ENCODE assay signal across 10 cellular contexts in the genomic region with DNA sequence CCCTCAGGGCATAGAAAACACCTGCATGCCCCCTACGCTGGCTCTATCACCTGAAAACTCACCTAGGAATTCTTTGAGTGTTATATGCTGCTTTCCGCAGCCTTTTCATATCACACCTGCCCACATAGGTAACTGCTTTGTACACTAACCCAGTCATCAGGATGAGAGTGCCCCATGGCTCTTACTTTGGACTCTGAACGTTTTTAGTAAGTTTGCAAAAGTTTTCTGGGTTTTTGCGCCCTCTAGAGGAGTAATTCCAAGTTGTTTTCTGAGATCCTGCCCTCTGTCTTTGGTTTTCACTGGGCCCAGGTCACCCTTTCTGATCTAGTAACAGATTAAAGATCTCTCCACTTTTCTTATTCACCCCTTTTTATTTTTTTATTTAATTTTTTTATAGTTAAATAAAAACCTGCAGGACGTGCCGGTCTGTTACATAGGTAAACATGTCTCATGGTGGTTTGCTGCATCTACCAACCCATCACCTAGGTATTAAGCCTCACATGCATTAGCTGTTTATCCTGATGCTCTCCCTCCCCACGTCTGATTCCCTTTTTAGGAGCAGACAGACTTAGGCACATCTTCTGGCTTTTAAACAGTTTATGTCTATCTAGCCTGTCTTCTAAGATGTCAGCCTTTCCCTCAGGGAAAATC.
DNase-seq lines count a peak whose midpoint lies in the region; ATAC-seq, FAIRE-seq and TF ChIP-seq lines count a peak whose summit lies in the region.
"Had no signal": no experiment of that assay in that cellular context is flagged by ENCODE, and none has a peak within 500 bp of the region (broad histone marks: within the 10 kb centered on the region; RNA-seq: fewer than 3 reads in every experiment).

No MANE protein-coding gene starts in this region.

- no peak for ATAC-seq in right cardiac atrium

- TF ChIP-seq CTCF in left ventricle myocardium inferior (IDR thresholded peaks at IDR 0.05; ENCODE audit: borderline replicate concordance) (peak; percentile 60), HEK293 (tag by site-specific recombination; IDR thresholded peaks at IDR 0.05) (no peak), bronchial epithelial cell (IDR thresholded peaks at IDR 0.05; ENCODE audit: insufficient read depth, low read length, severe bottlenecking) (peak; percentile 71), mesothelial cell of epicardium (IDR thresholded peaks at IDR 0.05; ENCODE audit: unreplicated experiment) (peak; percentile 77)

- H3K36me3 ChIP-seq in left ventricle myocardium inferior (no peaks in the 10 kb centered on the region), HEK293 (ENCODE audit: control insufficient read depth in 2 of 2, insufficient read depth in 1 of 2, low read length in 2 of 2) (no peaks in the 10 kb centered on the region), bronchial epithelial cell (ENCODE audit: control insufficient read depth, insufficient read depth, low read length) (no peaks in the 10 kb centered on the region)

- H3K4me3 Mint-ChIP-seq in mesothelial cell of epicardium, result no peak overlapping the region
- H3K4me3 Mint-ChIP-seq: stimulated activated naive CD8-positive, alpha-beta T cell treated with anti-CD3 and anti-CD28 coated beads, Interleukin-15, Interleukin-2, amounts not matched to agents 100 ng/mL and 50 ng/mL, for 24 hours had no signal

- no peaks in the 10 kb centered on the region for H3K36me3 Mint-ChIP-seq in mesothelial cell of epicardium

- no peaks in the 10 kb centered on the region for H3K9me3 Mint-ChIP-seq in mesothelial cell of epicardium
- H3K9me3 Mint-ChIP-seq: stimulated activated naive CD8-positive, alpha-beta T cell treated with anti-CD3 and anti-CD28 coated beads, Interleukin-15, Interleukin-2, amounts not matched to agents 100 ng/mL and 50 ng/mL, for 24 hours had no signal

- POLR2A ChIA-PET in HEK293 (lab: Yijun Ruan, JAX), result no interaction called here

- H3K9me3 ChIP-seq in left ventricle myocardium inferior (replicated peaks), result no peaks in the 10 kb centered on the region
- H3K9me3 ChIP-seq in right cardiac atrium (ENCODE audit: control insufficient read depth, low read length), result no peaks in the 10 kb centered on the region
- H3K9me3 ChIP-seq in HEK293 (ENCODE audit: control insufficient read depth, insufficient read depth, low read depth, low read length), result no peaks in the 10 kb centered on the region

- WGBS in right cardiac atrium, result 36% methylated on average over 7 of the region's 7 CpGs

- H3K27me3 Mint-ChIP-seq in mesothelial cell of epicardium (ENCODE audit: low read depth), result peaks cover 17% of the 10 kb centered on the region

- no peak for FAIRE-seq in bronchial epithelial cell (lab: Jason Lieb, UNC)
- FAIRE-seq: endometrium had no signal

- intact Hi-C loops in left ventricle myocardium inferior (cut with micrococcal nuclease) (no loop called here), right cardiac atrium (cut with DNase I) (loop anchor here in 1 of 4 donors (10.0 kb wide), 1 partner anchor 1029 kb away; no protein-coding TSS in a partner anchor)

- H3K27ac ChIP-seq in left ventricle myocardium inferior (replicated peaks), result no peak overlapping the region
- H3K27ac ChIP-seq in right cardiac atrium (ENCODE audit: low read length), result no peak overlapping the region
- no peak overlapping the region for H3K27ac ChIP-seq in HEK293 (ENCODE audit: extremely low read depth, low read depth, low read length)

- peaks cover 64% of the 10 kb centered on the region for H3K27me3 ChIP-seq in left ventricle myocardium inferior (ENCODE audit: low read depth)
- no peaks in the 10 kb centered on the region for H3K27me3 ChIP-seq in right cardiac atrium (ENCODE audit: control insufficient read depth, insufficient read depth)
- H3K27me3 ChIP-seq in bronchial epithelial cell (ENCODE audit: control insufficient read depth, insufficient read depth, low read length), result no peaks in the 10 kb centered on the region

- H3K4me3 ChIP-seq in left ventricle myocardium inferior (no peak overlapping the region), right cardiac atrium (ENCODE audit: low read length) (no peak overlapping the region), HEK293 (ENCODE audit: low read depth, low read length) (no peak overlapping the region), bronchial epithelial cell (ENCODE audit: low read depth, low read length) (no peak overlapping the region)

- H3K27ac Mint-ChIP-seq in mesothelial cell of epicardium, result no peak overlapping the region
- H3K27ac Mint-ChIP-seq: stimulated activated naive CD8-positive, alpha-beta T cell treated with anti-CD3 and anti-CD28 coated beads, Interleukin-15, Interleukin-2, amounts not matched to agents 100 ng/mL and 50 ng/mL, for 24 hours had no signal

- H3K4me1 ChIP-seq in left ventricle myocardium inferior (no peaks in the 10 kb centered on the region), right cardiac atrium (ENCODE audit: control insufficient read depth, insufficient read depth, low read length) (no peaks in the 10 kb centered on the region), HEK293 (ENCODE audit: control insufficient read depth, insufficient read depth, low read length) (no peaks in the 10 kb centered on the region)

- DNase-seq in left ventricle myocardium inferior (no peak), right cardiac atrium (no peak), NCI-H446 (lab: John Stamatoyannopoulos, UW) (peak; percentile 42 to 70), bronchial epithelial cell (ENCODE audit: low read depth) (peak; percentile 53), mesothelial cell of epicardium (ENCODE audit: low spot score in 2 of 2, unreplicated experiment in 2 of 2) (no peak), HK-2 (ENCODE audit: unreplicated experiment) (no peak), DMS153 (lab: John Stamatoyannopoulos, UW) (no peak)

- CTCF ChIA-PET in HEK293 (lab: Yijun Ruan, JAX), result interaction anchor here (0.6 to 0.7 kb wide), 4 partner anchors 9 to 1103 kb away, joined by 3 to 4 read pairs (median 3); no protein-coding TSS in a partner anchor

- H3K4me1 Mint-ChIP-seq in mesothelial cell of epicardium, result no peaks in the 10 kb centered on the region

TF ChIP-seq in HEK293, 187 proteins besides CTCF, POLR2A, EP300 and RAD21:
- TF ChIP-seq ZNF600 (tag by site-specific recombination; IDR thresholded peaks at IDR 0.05), result no peak
- TF ChIP-seq ZNF654 (tag by site-specific recombination; IDR thresholded peaks at IDR 0.05; ENCODE audit: low read depth), result peak; percentile 33
TF ChIP-seq in HEK293: peak in this region for 1.

Comparison
In these comparisons a context has a peak if more than half of its experiments do, and no peak if none do; other contexts are left out.
1. DNase-seq: peak in NCI-H446 (2 of 2) and bronchial epithelial cell (single experiment); none in left ventricle myocardium inferior (single experiment), right cardiac atrium (0 of 3), mesothelial cell of epicardium (0 of 2), HK-2 (single experiment) and DMS153 (single experiment).